Comparison of ENCODE assay signal across 16 cellular contexts in the genomic region with DNA sequence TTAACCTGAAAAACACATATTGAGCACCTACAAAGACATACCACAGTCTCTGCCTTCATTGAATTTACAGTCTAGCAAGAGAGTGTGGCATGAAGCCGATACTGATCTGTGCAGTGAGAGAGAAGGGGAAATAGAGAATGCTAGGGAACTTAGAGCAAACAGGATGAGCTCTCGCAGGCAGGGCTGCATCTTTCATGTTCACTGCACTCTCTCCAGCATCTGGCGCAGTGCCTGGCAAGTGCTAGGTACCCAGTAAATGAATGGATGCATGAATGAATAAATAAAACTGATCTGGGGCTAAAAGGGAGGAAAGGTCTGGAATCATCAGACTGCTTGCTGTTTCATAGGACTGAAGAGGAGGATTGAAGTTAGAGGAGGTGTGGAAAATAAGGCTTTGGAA.
DNase-seq lines count a peak whose midpoint lies in the region; ATAC-seq, FAIRE-seq and TF ChIP-seq lines count a peak whose summit lies in the region.
"Had no signal": no experiment of that assay in that cellular context is flagged by ENCODE, and none has a peak within 500 bp of the region (broad histone marks: within the 10 kb centered on the region; RNA-seq: fewer than 3 reads in every experiment).

No MANE protein-coding gene starts in this region.

- H3K27ac ChIP-seq in right atrium auricular region, result no peak overlapping the region

- no peak overlapping the region for H3K4me3 Mint-ChIP-seq in type B pancreatic cell
- H3K4me3 Mint-ChIP-seq: activated CD4-positive, alpha-beta T cell treated with anti-CD3 and anti-CD28 coated beads, Interleukin-2, amount 10 ng/mL, durations not matched to agents 7 days and 5 days; activated naive CD4-positive, alpha-beta T cell treated with anti-CD3 and anti-CD28 coated beads, Interleukin-2, amount 50 U/mL, for 24 hours; central memory CD8-positive, alpha-beta T cell had no signal

- no peaks in the 10 kb centered on the region for H3K9me3 Mint-ChIP-seq in type B pancreatic cell
- H3K9me3 Mint-ChIP-seq: activated CD4-positive, alpha-beta T cell treated with anti-CD3 and anti-CD28 coated beads, Interleukin-2, amount 10 ng/mL, durations not matched to agents 7 days and 5 days; activated naive CD4-positive, alpha-beta T cell treated with anti-CD3 and anti-CD28 coated beads, Interleukin-2, amount 50 U/mL, for 24 hours had no signal

- TF ChIP-seq CTCF in right atrium auricular region (IDR thresholded peaks at IDR 0.05), result no peak
- TF ChIP-seq CTCF in type B pancreatic cell (conservative IDR thresholded peaks at IDR 0.05), result no peak

- intact Hi-C loops in left ventricle myocardium superior (cut with micrococcal nuclease), result no loop called here

- no peaks in the 10 kb centered on the region for H3K36me3 ChIP-seq in right atrium auricular region

- no peaks in the 10 kb centered on the region for H3K27me3 Mint-ChIP-seq in type B pancreatic cell
- H3K27me3 Mint-ChIP-seq: activated naive CD4-positive, alpha-beta T cell treated with anti-CD3 and anti-CD28 coated beads, Interleukin-2, amount 50 U/mL, for 24 hours; central memory CD8-positive, alpha-beta T cell had no signal

- H3K9me3 ChIP-seq in right atrium auricular region, result no peaks in the 10 kb centered on the region

- in situ Hi-C loops in ACHN (cut with HindIII; ENCODE audit: low pct_ligation_motif_present, low pct_unique_long_range_greater_than_20kb, low sequenced_read_pairs), result no loop called here

- peak; percentile 62 for FAIRE-seq in islet of Langerhans (lab: Jason Lieb, UNC)

- H3K27me3 ChIP-seq in right atrium auricular region, result no peaks in the 10 kb centered on the region
- H3K27me3 ChIP-seq: dorsolateral prefrontal cortex had no signal

- H3K27ac Mint-ChIP-seq in type B pancreatic cell, result no peak overlapping the region
- H3K27ac Mint-ChIP-seq: activated CD4-positive, alpha-beta T cell treated with anti-CD3 and anti-CD28 coated beads, Interleukin-2, amount 10 ng/mL, durations not matched to agents 7 days and 5 days; activated naive CD4-positive, alpha-beta T cell treated with anti-CD3 and anti-CD28 coated beads, Interleukin-2, amount 50 U/mL, for 24 hours had no signal

- H3K4me3 ChIP-seq in right atrium auricular region, result no peak overlapping the region
- H3K4me3 ChIP-seq: dorsolateral prefrontal cortex had no signal

- no peaks in the 10 kb centered on the region for H3K4me1 ChIP-seq in right atrium auricular region

- peaks cover 17% of the 10 kb centered on the region for H3K4me1 Mint-ChIP-seq in type B pancreatic cell (ENCODE audit: unreplicated experiment)
- H3K4me1 Mint-ChIP-seq: activated CD4-positive, alpha-beta T cell treated with anti-CD3 and anti-CD28 coated beads, Interleukin-2, amount 10 ng/mL, durations not matched to agents 7 days and 5 days; activated naive CD4-positive, alpha-beta T cell treated with anti-CD3 and anti-CD28 coated beads, Interleukin-2, amount 50 U/mL, for 24 hours; central memory CD8-positive, alpha-beta T cell had no signal

- peak; percentile 29 for ATAC-seq in left ventricle myocardium superior

- DNase-seq in left ventricle myocardium superior, result peak; percentile 31
- DNase-seq in right atrium auricular region (ENCODE audit: low spot score), result no peak
- peak; percentile 18 for DNase-seq in NCI-H345 treated with DMSO at 0.1 percent for 48 hours (lab: John Stamatoyannopoulos, UW; ENCODE audit: unreplicated experiment)
- DNase-seq in ACHN, result no peak
- DNase-seq in type B pancreatic cell (ENCODE audit: extremely low spot score, unreplicated experiment), result no peak
- DNase-seq in amniotic stem cell (lab: John Stamatoyannopoulos, UW), result no peak
- DNase-seq: activated CD4-positive, alpha-beta T cell treated with anti-CD3 and anti-CD28 coated beads, Interleukin-2, amount 10 ng/mL, durations not matched to agents 7 days and 5 days; mesendoderm; NCI-H774; stimulated activated CD4-positive, alpha-beta T cell treated with anti-CD3 and anti-CD28 coated beads, Interleukin-4, amount 100 ng/mL, for 1 hour; stimulated activated naive CD4-positive, alpha-beta T cell; T-helper 9 cell had no signal

- no peaks in the 10 kb centered on the region for H3K36me3 Mint-ChIP-seq in type B pancreatic cell

Comparison
In these comparisons a context has a peak if more than half of its experiments do, and no peak if none do; other contexts are left out.
1. DNase-seq: peak in left ventricle myocardium superior (single experiment) and NCI-H345 treated with DMSO at 0.1 percent for 48 hours (single experiment); none in right atrium auricular region (single experiment), ACHN (single experiment), type B pancreatic cell (single experiment) and amniotic stem cell (single experiment).